Comparison of ENCODE assay signal across 1 cellular context in genomic region chr2:69764286-69765058, GRCh38.
TF ChIP-seq lines count a peak whose summit lies in the region.

No MANE protein-coding gene starts in this region.

TF ChIP-seq in HepG2, 621 proteins besides CTCF, POLR2A, EP300 and RAD21 (continued from another document):
- TF ChIP-seq NR0B2 (CRISPR knock-in tag; IDR thresholded peaks at IDR 0.05): no peak
- no peak for TF ChIP-seq MYPOP (CRISPR knock-in tag; IDR thresholded peaks at IDR 0.05)
- no peak for TF ChIP-seq ZNF616 (CRISPR knock-in tag; IDR thresholded peaks at IDR 0.05; ENCODE audit: low read depth)
- TF ChIP-seq ERF (CRISPR knock-in tag; IDR thresholded peaks at IDR 0.05): no peak
